Comparison of ENCODE assay signal across 29 cellular contexts in genomic region chr11:126631399-126631798, GRCh38.
"Had no signal": no experiment of that assay in that cellular context is flagged by ENCODE, and none has a peak within 500 bp of the region (broad histone marks: within the 10 kb centered on the region; RNA-seq: fewer than 3 reads in every experiment).

No MANE protein-coding gene starts in this region.

- H3K4me3 Mint-ChIP-seq: activated CD4-positive, alpha-beta T cell treated with anti-CD3 and anti-CD28 coated beads for 36 hours; activated CD4-positive, alpha-beta T cell treated with anti-CD3 and anti-CD28 coated beads, Interleukin-2, amount 10 ng/mL, durations not matched to agents 7 days and 5 days; activated CD8-positive, alpha-beta T cell treated with anti-CD3 and anti-CD28 coated beads, Interleukin-2, amount 10 ng/mL, durations not matched to agents 7 days and 5 days; activated naive CD4-positive, alpha-beta T cell treated with anti-CD3 and anti-CD28 coated beads, Interleukin-2, amount 10 ng/mL, durations not matched to agents 7 days and 5 days; activated naive CD8-positive, alpha-beta T cell; activated naive CD8-positive, alpha-beta T cell treated with anti-CD3 and anti-CD28 coated beads, Interleukin-2, amount 50 U/mL, for 24 hours; activated T-cell treated with anti-CD3 and anti-CD28 coated beads, Interleukin-2, amount 50 U/mL, for 4 hours; activated T-helper 1 cell treated with anti-CD3 and anti-CD28 coated beads, Interleukin-12 subunit alpha, Interleukin-12 subunit beta, Interleukin-2, Interleukin-4 antibody, amounts not matched to agents 30 ng/mL and 10 ng/mL and 1 ng/mL, durations not matched to agents 14 hours and 24 hours and 36 hours; brain had no signal

- H3K27me3 ChIP-seq: MG63, SJCRH30 had no signal

- H3K4me1 ChIP-seq: SJCRH30 had no signal

- H3K27ac Mint-ChIP-seq: activated CD4-positive, alpha-beta T cell treated with anti-CD3 and anti-CD28 coated beads for 36 hours; activated CD4-positive, alpha-beta T cell treated with anti-CD3 and anti-CD28 coated beads, Interleukin-2, amount 10 ng/mL, durations not matched to agents 7 days and 5 days; activated CD8-positive, alpha-beta T cell treated with anti-CD3 and anti-CD28 coated beads, Interleukin-2, amount 10 ng/mL, durations not matched to agents 7 days and 5 days; activated naive CD4-positive, alpha-beta T cell treated with anti-CD3 and anti-CD28 coated beads, Interleukin-2, amount 10 ng/mL, durations not matched to agents 7 days and 5 days; activated naive CD8-positive, alpha-beta T cell; activated naive CD8-positive, alpha-beta T cell treated with anti-CD3 and anti-CD28 coated beads, Interleukin-2, amount 50 U/mL, for 24 hours; activated T-helper 1 cell treated with anti-CD3 and anti-CD28 coated beads, Interleukin-12 subunit alpha, Interleukin-12 subunit beta, Interleukin-2, Interleukin-4 antibody, amounts not matched to agents 30 ng/mL and 10 ng/mL and 1 ng/mL, durations not matched to agents 14 hours and 24 hours and 36 hours had no signal

- H3K36me3 Mint-ChIP-seq: activated naive CD4-positive, alpha-beta T cell treated with anti-CD3 and anti-CD28 coated beads, Interleukin-2, amount 10 ng/mL, durations not matched to agents 7 days and 5 days; activated naive CD8-positive, alpha-beta T cell; brain had no signal

- H3K9me3 Mint-ChIP-seq: activated CD4-positive, alpha-beta T cell treated with anti-CD3 and anti-CD28 coated beads, Interleukin-2, amount 10 ng/mL, durations not matched to agents 7 days and 5 days; activated naive CD4-positive, alpha-beta T cell treated with anti-CD3 and anti-CD28 coated beads, Interleukin-2, amount 10 ng/mL, durations not matched to agents 7 days and 5 days; activated naive CD8-positive, alpha-beta T cell treated with anti-CD3 and anti-CD28 coated beads, Interleukin-2, amount 50 U/mL, for 24 hours; activated T-cell treated with anti-CD3 and anti-CD28 coated beads, Interleukin-2, amount 50 U/mL, for 4 hours; activated T-helper 1 cell treated with anti-CD3 and anti-CD28 coated beads, Interleukin-12 subunit alpha, Interleukin-12 subunit beta, Interleukin-2, Interleukin-4 antibody, amounts not matched to agents 30 ng/mL and 10 ng/mL and 1 ng/mL, durations not matched to agents 14 hours and 24 hours and 36 hours; brain had no signal

- ATAC-seq: activated CD4-positive, alpha-beta T cell treated with anti-CD3 and anti-CD28 coated beads for 36 hours; activated CD4-positive, CD25-positive, alpha-beta regulatory T cell treated with anti-CD3 and anti-CD28 coated beads, Interleukin-2, amount 50 U/mL, for 24 hours; activated CD8-positive, alpha-beta T cell treated with anti-CD3 and anti-CD28 coated beads, Interleukin-2, amount 10 ng/mL, durations not matched to agents 7 days and 5 days; activated naive CD8-positive, alpha-beta T cell treated with anti-CD3 and anti-CD28 coated beads, Interleukin-2, amount 50 U/mL, for 24 hours; activated T-cell treated with anti-CD3 and anti-CD28 coated beads, Interleukin-2, amount 50 U/mL, for 4 hours; Panc1 had no signal

- H3K4me1 Mint-ChIP-seq: activated CD4-positive, alpha-beta T cell treated with anti-CD3 and anti-CD28 coated beads for 36 hours; activated CD4-positive, alpha-beta T cell treated with anti-CD3 and anti-CD28 coated beads, Interleukin-2, amount 10 ng/mL, durations not matched to agents 7 days and 5 days; activated naive CD4-positive, alpha-beta T cell treated with anti-CD3 and anti-CD28 coated beads, Interleukin-2, amount 10 ng/mL, durations not matched to agents 7 days and 5 days; activated naive CD8-positive, alpha-beta T cell treated with anti-CD3 and anti-CD28 coated beads, Interleukin-2, amount 50 U/mL, for 24 hours had no signal

- DNase-seq: activated CD4-positive, alpha-beta T cell treated with anti-CD3 and anti-CD28 coated beads for 36 hours; activated CD4-positive, alpha-beta T cell treated with anti-CD3 and anti-CD28 coated beads, Interleukin-2, amount 10 ng/mL, durations not matched to agents 7 days and 5 days; activated CD4-positive, alpha-beta T cell treated with anti-CD3 and anti-CD28 coated beads, Interleukin-2, amount 50 U/mL, for 48 hours; activated CD8-positive, alpha-beta memory T cell treated with anti-CD3 and anti-CD28 coated beads, Interleukin-2, amount 50 U/mL, for 4 hours; activated CD8-positive, alpha-beta T cell treated with anti-CD3 and anti-CD28 coated beads, Interleukin-2, amount 10 ng/mL, durations not matched to agents 7 days and 5 days; activated gamma-delta T cell treated with Interleukin-2 at 50 U/mL for 16 hours; activated naive CD4-positive, alpha-beta T cell treated with anti-CD3 and anti-CD28 coated beads, Interleukin-2, amount 10 ng/mL, durations not matched to agents 7 days and 5 days; activated naive CD8-positive, alpha-beta T cell treated with anti-CD3 and anti-CD28 coated beads, Interleukin-2, amount 50 U/mL, for 24 hours; activated T-cell treated with anti-CD3 and anti-CD28 coated beads for 4 hours; activated T-cell treated with anti-CD3 and anti-CD28 coated beads, Interleukin-2, amount 50 U/mL, for 4 hours; anterior cingulate cortex; cerebellar nuclear complex; Kasumi-1; MG63; NCI-H1048; NCI-H1105 treated with DMSO at 0.1 percent for 48 hours; NCI-H1694; NCI-H1930; NCI-H2081 treated with DMSO at 0.1 percent for 48 hours; NCI-H226; NCI-H510A; SHP77; SJCRH30 had no signal

- H3K36me3 ChIP-seq: MG63, SJCRH30 had no signal

- H3K27ac ChIP-seq: SJCRH30 had no signal

- H3K27me3 Mint-ChIP-seq: activated CD4-positive, alpha-beta T cell treated with anti-CD3 and anti-CD28 coated beads, Interleukin-2, amount 10 ng/mL, durations not matched to agents 7 days and 5 days had no signal

- H3K9me3 ChIP-seq: MG63, SJCRH30 had no signal

- H3K4me3 ChIP-seq: MG63, SJCRH30, SK-N-MC had no signal
